ENCODE assay signal across 12 cellular contexts in the genomic region with DNA sequence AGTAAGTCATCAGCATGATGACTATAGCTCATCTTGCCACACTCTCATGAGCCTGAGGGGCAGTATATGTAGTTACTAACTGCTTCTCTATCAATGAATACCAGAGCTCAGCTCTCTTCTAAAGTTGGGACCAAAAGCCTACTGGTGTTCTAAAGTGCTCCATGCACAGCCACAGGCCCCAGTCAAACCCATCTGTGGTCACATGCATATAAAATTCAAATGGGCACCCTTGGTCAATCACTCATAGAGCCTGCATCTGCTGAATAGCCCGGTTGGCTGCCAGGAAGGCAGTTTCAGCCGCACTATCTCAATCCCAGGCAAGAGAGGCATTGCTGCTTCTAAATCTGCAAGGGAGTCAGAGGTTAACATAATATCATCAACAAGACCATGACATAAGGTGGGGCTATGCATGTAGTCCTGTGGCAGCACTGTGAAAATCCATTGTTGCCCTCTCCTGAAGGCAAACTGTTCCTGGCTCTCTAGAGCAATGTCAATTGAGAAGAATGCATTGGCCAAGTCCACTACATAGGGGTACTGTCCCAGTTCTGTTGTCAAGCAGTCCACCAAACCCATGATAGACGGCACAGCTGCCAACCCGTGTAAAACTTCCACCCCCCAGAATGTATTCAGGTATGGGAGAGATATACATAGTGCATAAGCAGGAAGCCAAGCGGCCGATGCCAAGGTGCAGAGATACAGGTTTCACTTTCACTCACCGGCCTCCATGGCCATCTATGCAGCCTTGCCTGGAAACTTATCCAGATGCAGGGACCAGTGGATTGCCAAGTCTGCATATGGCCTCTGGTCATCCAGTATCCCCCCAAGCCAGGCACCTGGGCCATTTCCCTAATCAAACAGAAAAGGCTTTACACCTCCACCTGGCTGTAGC.
DNase-seq lines count a peak whose midpoint lies in the region; ATAC-seq and TF ChIP-seq lines count a peak whose summit lies in the region.
"Had no signal": no experiment of that assay in that cellular context is flagged by ENCODE, and none has a peak within 500 bp of the region (broad histone marks: within the 10 kb centered on the region; RNA-seq: fewer than 3 reads in every experiment).

No MANE protein-coding gene starts in this region.

- H3K27ac Mint-ChIP-seq in activated T-helper 1 cell treated with anti-CD3 and anti-CD28 coated beads, Interleukin-12 subunit alpha, Interleukin-12 subunit beta, Interleukin-2, Interleukin-4 antibody, amounts not matched to agents 30 ng/mL and 10 ng/mL and 1 ng/mL, durations not matched to agents 14 hours and 24 hours and 36 hours: no peak overlapping the region
- no peak overlapping the region for H3K27ac Mint-ChIP-seq in activated T-helper 2 cell treated with anti-CD3 and anti-CD28 coated beads, Interferon-gamma antibody, Interleukin-2, Interleukin-4, amounts not matched to agents 10 μg/mL and 5 μg/mL and 100 μg/mL, durations not matched to agents 14 hours and 24 hours and 36 hours
- no peak overlapping the region for H3K27ac Mint-ChIP-seq in stimulated activated naive CD8-positive, alpha-beta T cell treated with anti-CD3 and anti-CD28 coated beads, Interleukin-15, amount 100 ng/mL, for 72 hours

- H3K9me3 Mint-ChIP-seq in activated T-helper 1 cell treated with anti-CD3 and anti-CD28 coated beads, Interleukin-12 subunit alpha, Interleukin-12 subunit beta, Interleukin-2, Interleukin-4 antibody, amounts not matched to agents 30 ng/mL and 10 ng/mL and 1 ng/mL, durations not matched to agents 14 hours and 24 hours and 36 hours: peaks cover 11% of the 10 kb centered on the region
- peaks cover 9% of the 10 kb centered on the region for H3K9me3 Mint-ChIP-seq in activated T-helper 2 cell treated with anti-CD3 and anti-CD28 coated beads, Interferon-gamma antibody, Interleukin-2, Interleukin-4, amounts not matched to agents 10 μg/mL and 5 μg/mL and 100 μg/mL, durations not matched to agents 14 hours and 24 hours and 36 hours
- peaks cover 0 to 19% of the 10 kb centered on the region in 2 donors for H3K9me3 Mint-ChIP-seq in stimulated activated naive CD8-positive, alpha-beta T cell treated with anti-CD3 and anti-CD28 coated beads, Interleukin-15, amount 100 ng/mL, for 72 hours

- H3K4me1 Mint-ChIP-seq in activated T-helper 1 cell treated with anti-CD3 and anti-CD28 coated beads, Interleukin-12 subunit alpha, Interleukin-12 subunit beta, Interleukin-2, Interleukin-4 antibody, amounts not matched to agents 30 ng/mL and 10 ng/mL and 1 ng/mL, durations not matched to agents 14 hours and 24 hours and 36 hours (ENCODE audit: low read depth): peaks cover 18% of the 10 kb centered on the region
- peaks cover 14% of the 10 kb centered on the region for H3K4me1 Mint-ChIP-seq in activated T-helper 2 cell treated with anti-CD3 and anti-CD28 coated beads, Interferon-gamma antibody, Interleukin-2, Interleukin-4, amounts not matched to agents 10 μg/mL and 5 μg/mL and 100 μg/mL, durations not matched to agents 14 hours and 24 hours and 36 hours (ENCODE audit: low read depth)
- H3K4me1 Mint-ChIP-seq in stimulated activated naive CD8-positive, alpha-beta T cell treated with anti-CD3 and anti-CD28 coated beads, Interleukin-15, amount 100 ng/mL, for 72 hours: peaks cover 14% of the 10 kb centered on the region

- no peak overlapping the region for H3K27ac ChIP-seq in suprapubic skin
- H3K27ac ChIP-seq: coronary artery had no signal

- no peaks in the 10 kb centered on the region for H3K27me3 ChIP-seq in suprapubic skin

- no peak overlapping the region for H3K4me3 ChIP-seq in suprapubic skin
- H3K4me3 ChIP-seq: coronary artery had no signal

- no peaks in the 10 kb centered on the region for H3K4me1 ChIP-seq in suprapubic skin

- H3K4me3 Mint-ChIP-seq in activated T-helper 1 cell treated with anti-CD3 and anti-CD28 coated beads, Interleukin-12 subunit alpha, Interleukin-12 subunit beta, Interleukin-2, Interleukin-4 antibody, amounts not matched to agents 30 ng/mL and 10 ng/mL and 1 ng/mL, durations not matched to agents 14 hours and 24 hours and 36 hours: no peak overlapping the region
- no peak overlapping the region for H3K4me3 Mint-ChIP-seq in activated T-helper 2 cell treated with anti-CD3 and anti-CD28 coated beads, Interferon-gamma antibody, Interleukin-2, Interleukin-4, amounts not matched to agents 10 μg/mL and 5 μg/mL and 100 μg/mL, durations not matched to agents 14 hours and 24 hours and 36 hours (ENCODE audit: low read depth)
- no peak overlapping the region for H3K4me3 Mint-ChIP-seq in stimulated activated naive CD8-positive, alpha-beta T cell treated with anti-CD3 and anti-CD28 coated beads, Interleukin-15, amount 100 ng/mL, for 72 hours

- no peak for TF ChIP-seq EP300 in suprapubic skin (IDR thresholded peaks at IDR 0.05)

- DNase-seq in activated T-helper 1 cell treated with Interleukin-2 at 50 U/mL for 16 hours (ENCODE audit: low read depth) (peak; percentile 1), cortex of kidney (lab: John Stamatoyannopoulos, UW) (no peak), suprapubic skin (ENCODE audit: low spot score in 2 of 2) (no peak), HUDEP-2 (lab: John Stamatoyannopoulos, UW; ENCODE audit: unreplicated experiment in 76 of 76) (no peak)
- no peak for DNase-seq in activated T-helper 1 cell treated with anti-CD3 and anti-CD28 coated beads, Interleukin-12 subunit alpha, Interleukin-12 subunit beta, Interleukin-2, Interleukin-4 antibody, amounts not matched to agents 30 ng/mL and 10 ng/mL and 1 ng/mL, durations not matched to agents 14 hours and 24 hours and 36 hours (ENCODE audit: low spot score)
- peak; percentile 12 for DNase-seq in activated T-helper 2 cell treated with anti-CD3 and anti-CD28 coated beads, Interferon-gamma antibody, Interleukin-2, Interleukin-4, amounts not matched to agents 10 μg/mL and 5 μg/mL and 100 μg/mL, durations not matched to agents 14 hours and 24 hours and 36 hours (ENCODE audit: low spot score)
- no peak for DNase-seq in stimulated activated naive CD8-positive, alpha-beta T cell treated with anti-CD3 and anti-CD28 coated beads, Interleukin-15, amount 100 ng/mL, for 72 hours
- DNase-seq: NCI-H510A, retina, SW 1271 had no signal

- no peak for TF ChIP-seq CTCF in suprapubic skin (IDR thresholded peaks at IDR 0.05)

- peaks cover 2% of the 10 kb centered on the region for H3K27me3 Mint-ChIP-seq in activated T-helper 1 cell treated with anti-CD3 and anti-CD28 coated beads, Interleukin-12 subunit alpha, Interleukin-12 subunit beta, Interleukin-2, Interleukin-4 antibody, amounts not matched to agents 30 ng/mL and 10 ng/mL and 1 ng/mL, durations not matched to agents 14 hours and 24 hours and 36 hours (ENCODE audit: insufficient read depth)
- no peaks in the 10 kb centered on the region for H3K27me3 Mint-ChIP-seq in activated T-helper 2 cell treated with anti-CD3 and anti-CD28 coated beads, Interferon-gamma antibody, Interleukin-2, Interleukin-4, amounts not matched to agents 10 μg/mL and 5 μg/mL and 100 μg/mL, durations not matched to agents 14 hours and 24 hours and 36 hours (ENCODE audit: low read depth)
- no peaks in the 10 kb centered on the region for H3K27me3 Mint-ChIP-seq in stimulated activated naive CD8-positive, alpha-beta T cell treated with anti-CD3 and anti-CD28 coated beads, Interleukin-15, amount 100 ng/mL, for 72 hours

- intact Hi-C loops in activated T-helper 1 cell treated with anti-CD3 and anti-CD28 coated beads, Interleukin-12 subunit alpha, Interleukin-12 subunit beta, Interleukin-2, Interleukin-4 antibody, amounts not matched to agents 30 ng/mL and 10 ng/mL and 1 ng/mL, durations not matched to agents 14 hours and 24 hours and 36 hours (cut with micrococcal nuclease): no loop called here
- intact Hi-C loops in activated T-helper 2 cell treated with anti-CD3 and anti-CD28 coated beads, Interferon-gamma antibody, Interleukin-2, Interleukin-4, amounts not matched to agents 10 μg/mL and 5 μg/mL and 100 μg/mL, durations not matched to agents 14 hours and 24 hours and 36 hours (cut with micrococcal nuclease): no loop called here

- no peak for TF ChIP-seq POLR2A in suprapubic skin (IDR thresholded peaks at IDR 0.05)

- no peaks in the 10 kb centered on the region for H3K9me3 ChIP-seq in suprapubic skin

- peak; percentile 55 for ATAC-seq in HG03354 (IDR thresholded peaks at IDR 0.05; ENCODE audit: poor library complexity, severe bottlenecking, unreplicated experiment)
- peak; percentile 42 for ATAC-seq in stimulated activated naive CD8-positive, alpha-beta T cell treated with anti-CD3 and anti-CD28 coated beads, Interleukin-15, amount 100 ng/mL, for 72 hours

- 98% methylated on average over 7 of the region's 7 CpGs for WGBS in suprapubic skin

- no peaks in the 10 kb centered on the region for H3K36me3 Mint-ChIP-seq in activated T-helper 1 cell treated with anti-CD3 and anti-CD28 coated beads, Interleukin-12 subunit alpha, Interleukin-12 subunit beta, Interleukin-2, Interleukin-4 antibody, amounts not matched to agents 30 ng/mL and 10 ng/mL and 1 ng/mL, durations not matched to agents 14 hours and 24 hours and 36 hours (ENCODE audit: low read depth)
- H3K36me3 Mint-ChIP-seq in activated T-helper 2 cell treated with anti-CD3 and anti-CD28 coated beads, Interferon-gamma antibody, Interleukin-2, Interleukin-4, amounts not matched to agents 10 μg/mL and 5 μg/mL and 100 μg/mL, durations not matched to agents 14 hours and 24 hours and 36 hours (ENCODE audit: low read depth): peaks cover 3% of the 10 kb centered on the region

- H3K36me3 ChIP-seq in suprapubic skin: no peaks in the 10 kb centered on the region

Comparison
In these comparisons a context has a peak if more than half of its experiments do, and no peak if none do; other contexts are left out.
1. DNase-seq: peak in activated T-helper 1 cell treated with Interleukin-2 at 50 U/mL for 16 hours (single experiment) and activated T-helper 2 cell treated with anti-CD3 and anti-CD28 coated beads, Interferon-gamma antibody, Interleukin-2, Interleukin-4, amounts not matched to agents 10 μg/mL and 5 μg/mL and 100 μg/mL, durations not matched to agents 14 hours and 24 hours and 36 hours (single experiment); none in activated T-helper 1 cell treated with anti-CD3 and anti-CD28 coated beads, Interleukin-12 subunit alpha, Interleukin-12 subunit beta, Interleukin-2, Interleukin-4 antibody, amounts not matched to agents 30 ng/mL and 10 ng/mL and 1 ng/mL, durations not matched to agents 14 hours and 24 hours and 36 hours (single experiment), stimulated activated naive CD8-positive, alpha-beta T cell treated with anti-CD3 and anti-CD28 coated beads, Interleukin-15, amount 100 ng/mL, for 72 hours (0 of 2), cortex of kidney (single experiment), suprapubic skin (0 of 2) and HUDEP-2 (0 of 76).